24 cellular contexts compared by ENCODE assay signal in genomic region chrX:9626379-9626778, GRCh38.
A peak's percentile ranks its signal among the peaks of the same experiment; 100 is the strongest.
DNase-seq lines count a peak whose midpoint lies in the region; ATAC-seq and TF ChIP-seq lines count a peak whose summit lies in the region.
"Had no signal": no experiment of that assay in that cellular context is flagged by ENCODE, and none has a peak within 500 bp of the region (broad histone marks: within the 10 kb centered on the region; RNA-seq: fewer than 3 reads in every experiment).

No MANE protein-coding gene starts in this region.

- H3K9me3 Mint-ChIP-seq in stimulated activated effector memory CD8-positive, alpha-beta T cell treated with anti-CD3 and anti-CD28 coated beads, Interleukin-12 subunit alpha, Interleukin-12 subunit beta, amount 100 ng/mL, for 72 hours = no peaks in the 10 kb centered on the region
- H3K9me3 Mint-ChIP-seq: activated CD4-positive, alpha-beta memory T cell treated with anti-CD3 and anti-CD28 coated beads for 36 hours; CD8-positive, alpha-beta memory T cell; type B pancreatic cell had no signal

- no peak for ATAC-seq in lung (ENCODE audit: insufficient read depth, low FRiP score)
- no peak for ATAC-seq in stimulated activated effector memory CD8-positive, alpha-beta T cell treated with anti-CD3 and anti-CD28 coated beads, Interleukin-12 subunit alpha, Interleukin-12 subunit beta, amount 100 ng/mL, for 72 hours

- no peak for TF ChIP-seq POLR2A in suprapubic skin (IDR thresholded peaks at IDR 0.05)

- H3K4me1 Mint-ChIP-seq in stimulated activated effector memory CD8-positive, alpha-beta T cell treated with anti-CD3 and anti-CD28 coated beads, Interleukin-12 subunit alpha, Interleukin-12 subunit beta, amount 100 ng/mL, for 72 hours = peaks cover 13% of the 10 kb centered on the region

- H3K9me3 ChIP-seq in lung (ENCODE audit: control insufficient read depth in 2 of 2, insufficient read depth in 1 of 2, low read length in 1 of 2) (no peaks in the 10 kb centered on the region), suprapubic skin (no peaks in the 10 kb centered on the region), SJCRH30 (replicated peaks) (no peaks in the 10 kb centered on the region)
- H3K9me3 ChIP-seq: spleen, stomach had no signal

- no peak for TF ChIP-seq EP300 in suprapubic skin (IDR thresholded peaks at IDR 0.05)

- 76 to 89% methylated on average over 7 of the region's 7 CpGs for WGBS in lung, 2 donors
- 81% methylated on average over 7 of the region's 7 CpGs for WGBS in suprapubic skin

- H3K27ac Mint-ChIP-seq in stimulated activated effector memory CD8-positive, alpha-beta T cell treated with anti-CD3 and anti-CD28 coated beads, Interleukin-12 subunit alpha, Interleukin-12 subunit beta, amount 100 ng/mL, for 72 hours = no peak overlapping the region
- H3K27ac Mint-ChIP-seq: activated CD4-positive, alpha-beta memory T cell treated with anti-CD3 and anti-CD28 coated beads for 36 hours; type B pancreatic cell had no signal

- peak; percentile 16 for DNase-seq in DMS79 treated with DMSO at 0.1 percent for 48 hours (lab: John Stamatoyannopoulos, UW)
- DNase-seq in NCI-H1092 treated with DMSO at 0.1 percent for 48 hours (lab: John Stamatoyannopoulos, UW) = peak; percentile 79
- DNase-seq in NCI-H774 (lab: John Stamatoyannopoulos, UW) = peak; percentile 57
- peak; percentile 28 for DNase-seq in lung (ENCODE audit: low spot score)
- no peak for DNase-seq in suprapubic skin (ENCODE audit: low spot score in 2 of 2)
- no peak for DNase-seq in stimulated activated effector memory CD8-positive, alpha-beta T cell treated with anti-CD3 and anti-CD28 coated beads, Interleukin-12 subunit alpha, Interleukin-12 subunit beta, amount 100 ng/mL, for 72 hours (ENCODE audit: low spot score in 2 of 2)
- no peak for DNase-seq in SJCRH30
- no peak for DNase-seq in OCI-M1 (lab: John Stamatoyannopoulos, UW)
- DNase-seq: activated CD4-positive, alpha-beta memory T cell treated with anti-CD3 and anti-CD28 coated beads for 36 hours; activated CD4-positive, CD25-positive, alpha-beta regulatory T cell; activated gamma-delta T cell treated with Interleukin-2 at 50 U/mL for 16 hours; AML-193; CD8-positive, alpha-beta memory T cell; dermis blood vessel endothelial cell; GOT3; mesendoderm; occipital lobe; retina; spleen; stimulated activated CD4-positive, alpha-beta T cell treated with anti-CD3 and anti-CD28 coated beads, Interleukin-4, amount 100 ng/mL, for 24 hours; stomach; T-helper 9 cell had no signal

- H3K36me3 ChIP-seq in lung (ENCODE audit: control insufficient read depth in 2 of 2, insufficient read depth in 2 of 2, low read length in 2 of 2) (no peaks in the 10 kb centered on the region), suprapubic skin (no peaks in the 10 kb centered on the region), SJCRH30 (no peaks in the 10 kb centered on the region)
- H3K36me3 ChIP-seq: cardiac muscle cell, spleen, stomach had no signal

- no peak overlapping the region for H3K27ac ChIP-seq in lung (ENCODE audit: low read depth in 1 of 2, low read length in 1 of 2)
- H3K27ac ChIP-seq in suprapubic skin = no peak overlapping the region
- no peak overlapping the region for H3K27ac ChIP-seq in SJCRH30
- H3K27ac ChIP-seq: cardiac muscle cell, spleen, stomach had no signal

- H3K4me1 ChIP-seq in lung (ENCODE audit: control insufficient read depth in 2 of 2, insufficient read depth in 2 of 2, low read length in 2 of 2) = peaks cover 0 to 2% of the 10 kb centered on the region in 2 donors
- H3K4me1 ChIP-seq in suprapubic skin = no peaks in the 10 kb centered on the region
- H3K4me1 ChIP-seq in SJCRH30 = 0 out of 2 replicates have a peak, but pooled peaks cover 2% of the 10 kb centered on the region
- H3K4me1 ChIP-seq: spleen had no signal

- no peak overlapping the region for H3K4me3 ChIP-seq in lung
- no peak overlapping the region for H3K4me3 ChIP-seq in suprapubic skin
- no peak overlapping the region for H3K4me3 ChIP-seq in SJCRH30
- H3K4me3 ChIP-seq: cardiac muscle cell, spleen, stomach had no signal

- no peaks in the 10 kb centered on the region for H3K27me3 ChIP-seq in lung (ENCODE audit: control insufficient read depth, insufficient read depth)
- H3K27me3 ChIP-seq in suprapubic skin = no peaks in the 10 kb centered on the region
- H3K27me3 ChIP-seq in SJCRH30 = no peaks in the 10 kb centered on the region
- H3K27me3 ChIP-seq: cardiac muscle cell, spleen, stomach had no signal

- H3K4me3 Mint-ChIP-seq in stimulated activated effector memory CD8-positive, alpha-beta T cell treated with anti-CD3 and anti-CD28 coated beads, Interleukin-12 subunit alpha, Interleukin-12 subunit beta, amount 100 ng/mL, for 72 hours = no peak overlapping the region
- H3K4me3 Mint-ChIP-seq: activated CD4-positive, alpha-beta memory T cell treated with anti-CD3 and anti-CD28 coated beads for 36 hours; CD8-positive, alpha-beta memory T cell; type B pancreatic cell had no signal

- no peak for TF ChIP-seq CTCF in lung (IDR thresholded peaks at IDR 0.05; ENCODE audit: control extremely low read depth, extremely low read depth)
- TF ChIP-seq CTCF in suprapubic skin (IDR thresholded peaks at IDR 0.05) = no peak

- no peaks in the 10 kb centered on the region for H3K36me3 Mint-ChIP-seq in stimulated activated effector memory CD8-positive, alpha-beta T cell treated with anti-CD3 and anti-CD28 coated beads, Interleukin-12 subunit alpha, Interleukin-12 subunit beta, amount 100 ng/mL, for 72 hours
- H3K36me3 Mint-ChIP-seq: CD8-positive, alpha-beta memory T cell; type B pancreatic cell had no signal

Comparison
In these comparisons a context has a peak if more than half of its experiments do, and no peak if none do; other contexts are left out.
1. DNase-seq: peak in DMS79 treated with DMSO at 0.1 percent for 48 hours (single experiment), NCI-H1092 treated with DMSO at 0.1 percent for 48 hours (single experiment), NCI-H774 (single experiment) and lung (single experiment); none in suprapubic skin (0 of 2), stimulated activated effector memory CD8-positive, alpha-beta T cell treated with anti-CD3 and anti-CD28 coated beads, Interleukin-12 subunit alpha, Interleukin-12 subunit beta, amount 100 ng/mL, for 72 hours (0 of 2), SJCRH30 (0 of 2) and OCI-M1 (single experiment).